In the genomic region with DNA sequence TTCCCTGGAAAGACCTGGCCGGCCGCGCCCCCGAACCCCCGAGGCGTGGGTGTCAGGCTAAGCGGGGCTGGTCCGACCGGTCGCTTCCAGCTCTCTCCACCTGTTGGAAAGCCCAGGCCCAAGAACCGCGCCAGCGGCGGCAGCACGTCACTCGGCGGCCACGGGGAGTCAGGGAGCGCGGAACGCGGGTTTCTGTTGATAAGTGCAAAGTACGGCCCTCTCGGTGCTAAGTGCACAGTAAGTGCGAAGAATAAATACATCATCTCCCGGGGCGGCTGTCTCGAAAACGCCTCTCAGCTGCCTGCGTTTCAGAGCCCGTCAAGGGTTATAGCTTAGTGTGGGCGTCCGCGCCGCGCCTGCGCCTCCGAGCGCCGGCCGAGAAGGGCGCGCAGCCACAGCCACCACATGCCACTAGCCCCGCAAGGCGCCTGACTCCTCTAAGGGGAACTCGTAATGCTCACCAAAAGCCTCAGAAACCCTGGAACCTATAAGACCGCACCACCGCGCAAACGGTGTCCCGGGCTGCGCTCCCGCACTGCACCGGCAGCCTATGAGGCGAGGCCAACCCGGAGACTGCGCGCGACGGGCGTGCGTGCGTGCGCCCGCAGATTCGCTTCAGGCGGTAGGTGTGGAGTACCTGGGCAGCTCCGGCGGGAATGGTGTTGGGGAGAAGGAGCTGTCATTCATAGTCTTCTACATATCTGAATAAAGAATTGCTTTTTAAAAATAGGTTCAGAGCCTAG, we compare ENCODE assay signal across 9 cellular contexts. TPM values are rescaled to one million over a fixed set of nuclear protein-coding genes. Genes with fewer than 3 reads are reported as not detected.
DNase-seq lines count a peak whose midpoint lies in the region; ATAC-seq and TF ChIP-seq lines count a peak whose summit lies in the region.
"Had no signal": no experiment of that assay in that cellular context is flagged by ENCODE, and none has a peak within 500 bp of the region (broad histone marks: within the 10 kb centered on the region; RNA-seq: fewer than 3 reads in every experiment).

No MANE protein-coding gene starts in this region.

- no peak for TF ChIP-seq RAD21 in Ishikawa (IDR thresholded peaks at IDR 0.05; ENCODE audit: low read depth)

- no peak for TF ChIP-seq EP300 in Ishikawa (IDR thresholded peaks at IDR 0.05; ENCODE audit: borderline replicate concordance)

- ATAC-seq in esophagus mucosa (peak; percentile 51), GM19455 (IDR thresholded peaks at IDR 0.05; ENCODE audit: unreplicated experiment) (no peak), HG03439 (IDR thresholded peaks at IDR 0.05; ENCODE audit: unreplicated experiment) (no peak), GM21786 (IDR thresholded peaks at IDR 0.05; ENCODE audit: unreplicated experiment) (no peak)

- DNase-seq in DMS53 treated with DMSO at 0.1 percent for 48 hours (lab: John Stamatoyannopoulos, UW; ENCODE audit: unreplicated experiment) = peak; percentile 55
- no peak for DNase-seq in T1000 (lab: John Stamatoyannopoulos, UW)

- peak overlapping the region; percentile 24 for H3K4me3 ChIP-seq in neuron (ENCODE audit: low read length)
- H3K4me3 ChIP-seq: SJSA1 had no signal

- H3K27me3 ChIP-seq in neuron (ENCODE audit: insufficient read depth, low read length) = peaks cover 79% of the 10 kb centered on the region
- H3K27me3 ChIP-seq: SJSA1 had no signal

- H2AFZ ChIP-seq in neuron (ENCODE audit: low read depth, low read length) = peak overlapping the region; percentile 51

- no peaks in the 10 kb centered on the region for H3K36me3 ChIP-seq in neuron (ENCODE audit: insufficient read depth, low read length)
- H3K36me3 ChIP-seq: SJSA1 had no signal

- no peaks in the 10 kb centered on the region for H3K4me1 ChIP-seq in neuron (ENCODE audit: insufficient read depth, low read length)

- no peaks in the 10 kb centered on the region for H3K9me3 ChIP-seq in neuron (ENCODE audit: low read length)

TF ChIP-seq in Ishikawa, 13 proteins besides CTCF, POLR2A, EP300 and RAD21:
- TF ChIP-seq TEAD4 (IDR thresholded peaks at IDR 0.05) = no peak
- TF ChIP-seq, protein P1, sequence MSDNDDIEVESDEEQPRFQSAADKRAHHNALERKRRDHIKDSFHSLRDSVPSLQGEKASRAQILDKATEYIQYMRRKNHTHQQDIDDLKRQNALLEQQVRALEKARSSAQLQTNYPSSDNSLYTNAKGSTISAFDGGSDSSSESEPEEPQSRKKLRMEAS (IDR thresholded peaks at IDR 0.05) = peak; percentile 77

RNA-seq across cellular contexts. Expression of gene TBX18, which starts 9.2 kb away (rescaled TPM):
- total RNA-seq in esophagus mucosa = 1.6 TPM
